Comparison of ENCODE assay signal across 2 cellular contexts in the genomic region with DNA sequence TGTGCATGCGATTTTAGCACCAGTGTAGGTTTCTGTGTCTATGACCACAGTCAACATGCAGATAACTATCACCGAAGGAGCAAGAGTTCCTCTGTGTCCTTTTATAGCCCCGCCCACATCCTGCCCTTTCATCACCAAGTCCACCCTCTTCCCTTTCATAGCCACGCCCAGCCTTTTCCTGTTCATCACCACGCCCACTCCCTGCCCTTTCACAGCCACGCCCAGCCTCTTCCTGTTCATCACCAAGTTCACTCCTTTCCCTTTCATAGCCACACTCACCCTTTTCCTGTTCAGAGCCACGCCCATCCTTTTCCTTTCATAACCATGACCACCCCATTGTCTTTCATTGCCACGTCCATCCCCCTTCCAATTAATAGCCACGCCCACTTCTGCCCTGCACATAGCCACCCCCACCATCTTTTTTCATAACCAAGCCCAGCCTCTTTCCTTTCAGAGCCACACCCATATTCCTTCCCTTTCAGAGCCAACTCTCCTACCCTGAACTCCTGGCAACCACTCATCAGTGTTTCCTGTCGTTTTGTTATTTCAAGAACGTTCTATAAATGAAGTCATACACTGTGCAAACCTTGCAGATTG.
TF ChIP-seq lines count a peak whose summit lies in the region.

No MANE protein-coding gene starts in this region.

TF ChIP-seq in GM23338, 12 proteins besides CTCF, POLR2A, EP300 and RAD21 (continued from another document):
- TF ChIP-seq ZNF462 (CRISPR knock-in tag; IDR thresholded peaks at IDR 0.05) = no peak
- no peak for TF ChIP-seq EZH2 (IDR thresholded peaks at IDR 0.05; ENCODE audit: low read depth, unreplicated experiment)
- TF ChIP-seq, protein P1, sequence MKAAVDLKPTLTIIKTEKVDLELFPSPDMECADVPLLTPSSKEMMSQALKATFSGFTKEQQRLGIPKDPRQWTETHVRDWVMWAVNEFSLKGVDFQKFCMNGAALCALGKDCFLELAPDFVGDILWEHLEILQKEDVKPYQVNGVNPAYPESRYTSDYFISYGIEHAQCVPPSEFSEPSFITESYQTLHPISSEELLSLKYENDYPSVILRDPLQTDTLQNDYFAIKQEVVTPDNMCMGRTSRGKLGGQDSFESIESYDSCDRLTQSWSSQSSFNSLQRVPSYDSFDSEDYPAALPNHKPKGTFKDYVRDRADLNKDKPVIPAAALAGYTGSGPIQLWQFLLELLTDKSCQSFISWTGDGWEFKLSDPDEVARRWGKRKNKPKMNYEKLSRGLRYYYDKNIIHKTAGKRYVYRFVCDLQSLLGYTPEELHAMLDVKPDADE (IDR thresholded peaks at IDR 0.05) = no peak
TF ChIP-seq in GM23338: peak in this region for 0.

TF ChIP-seq in SK-N-SH treated with all-trans-retinoic acid at 6 μM for 48 hours, 23 proteins besides CTCF, POLR2A, EP300 and RAD21 (continued from another document):
- no peak for TF ChIP-seq ISL1 (CRISPR knock-in tag; IDR thresholded peaks at IDR 0.05)
- no peak for TF ChIP-seq ARNTL (CRISPR knock-in tag; IDR thresholded peaks at IDR 0.05; ENCODE audit: borderline replicate concordance, low read depth)
- no peak for TF ChIP-seq ZNF565 (CRISPR knock-in tag; conservative IDR thresholded peaks at IDR 0.05; ENCODE audit: low read depth)
- TF ChIP-seq, protein P2, sequence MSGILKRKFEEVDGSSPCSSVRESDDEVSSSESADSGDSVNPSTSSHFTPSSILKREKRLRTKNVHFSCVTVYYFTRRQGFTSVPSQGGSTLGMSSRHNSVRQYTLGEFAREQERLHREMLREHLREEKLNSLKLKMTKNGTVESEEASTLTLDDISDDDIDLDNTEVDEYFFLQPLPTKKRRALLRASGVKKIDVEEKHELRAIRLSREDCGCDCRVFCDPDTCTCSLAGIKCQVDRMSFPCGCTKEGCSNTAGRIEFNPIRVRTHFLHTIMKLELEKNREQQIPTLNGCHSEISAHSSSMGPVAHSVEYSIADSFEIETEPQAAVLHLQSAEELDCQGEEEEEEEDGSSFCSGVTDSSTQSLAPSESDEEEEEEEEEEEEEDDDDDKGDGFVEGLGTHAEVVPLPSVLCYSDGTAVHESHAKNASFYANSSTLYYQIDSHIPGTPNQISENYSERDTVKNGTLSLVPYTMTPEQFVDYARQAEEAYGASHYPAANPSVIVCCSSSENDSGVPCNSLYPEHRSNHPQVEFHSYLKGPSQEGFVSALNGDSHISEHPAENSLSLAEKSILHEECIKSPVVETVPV (CRISPR knock-in tag; IDR thresholded peaks at IDR 0.05) = no peak
- no peak for TF ChIP-seq SNAI2 (CRISPR knock-in tag; IDR thresholded peaks at IDR 0.05)
- no peak for TF ChIP-seq ZFP30 (CRISPR knock-in tag; IDR thresholded peaks at IDR 0.05)
- TF ChIP-seq POU6F1 (CRISPR knock-in tag; IDR thresholded peaks at IDR 0.05; ENCODE audit: borderline replicate concordance, low read depth) = no peak
- no peak for TF ChIP-seq BACH2 (CRISPR knock-in tag; IDR thresholded peaks at IDR 0.05; ENCODE audit: borderline replicate concordance)
